21 cellular contexts compared by ENCODE assay signal in the genomic region with DNA sequence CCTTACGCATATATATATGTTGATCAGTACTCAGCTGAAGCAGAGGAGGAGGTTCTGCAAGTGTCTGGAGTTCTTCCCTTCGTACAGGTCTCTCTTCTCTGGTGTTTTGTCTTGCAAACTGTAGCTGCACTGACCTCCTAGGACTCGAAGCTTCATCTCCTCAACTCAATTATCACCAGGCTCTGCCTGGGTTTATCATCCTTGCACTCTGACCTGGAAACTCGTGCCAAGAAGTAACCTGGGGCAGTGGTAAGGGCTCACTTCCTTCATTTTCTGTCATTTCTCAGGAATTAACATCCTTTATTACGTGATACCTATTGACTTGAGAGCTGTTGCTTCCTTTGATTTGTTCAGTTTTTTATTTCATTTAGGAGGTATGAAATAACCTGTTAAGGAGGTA. TPM values are rescaled to one million over a fixed set of nuclear protein-coding genes. Genes with fewer than 3 reads are reported as not detected.
DNase-seq lines count a peak whose midpoint lies in the region; ATAC-seq, FAIRE-seq and TF ChIP-seq lines count a peak whose summit lies in the region.
"Had no signal": no experiment of that assay in that cellular context is flagged by ENCODE, and none has a peak within 500 bp of the region (broad histone marks: within the 10 kb centered on the region; RNA-seq: fewer than 3 reads in every experiment).

No MANE protein-coding gene starts in this region.

- POLR2A ChIA-PET in A549 (lab: Yijun Ruan, JAX) = no interaction called here
- POLR2A ChIA-PET in H1 (lab: Charles Lee; ENCODE audit: partially characterized antibody) = no interaction called here

- H2AFZ ChIP-seq in H1 (ENCODE audit: low read length) = peak overlapping the region; percentile 14; the same call in 1 of the 2 replicates

- H3K23me2 ChIP-seq in H1 (ENCODE audit: low read depth, low read length) = no peaks in the 10 kb centered on the region

- no peaks in the 10 kb centered on the region for H3K79me2 ChIP-seq in H1 (ENCODE audit: control insufficient read depth in 1 of 2, insufficient read depth in 2 of 2, low read length in 2 of 2)

- FAIRE-seq in A549 (lab: Jason Lieb, UNC) = peak; percentile 83
- FAIRE-seq in H1 (lab: Jason Lieb, UNC) = no peak
- FAIRE-seq in small intestine (lab: Jason Lieb, UNC) = no peak
- FAIRE-seq: GM12891, GM18507 had no signal

- H2BK120ac ChIP-seq in H1 (replicated peaks; ENCODE audit: low read depth, low read length) = no peak overlapping the region

- no peak overlapping the region for H3K56ac ChIP-seq in H1 (replicated peaks; ENCODE audit: insufficient read length, low read depth, low read length)

- ATAC-seq in A549 (no peak), GM21390 (IDR thresholded peaks at IDR 0.05; ENCODE audit: unreplicated experiment) (no peak)
- ATAC-seq: HCT116 had no signal

- TF ChIP-seq EP300 in A549 (IDR thresholded peaks at IDR 0.05) (no peak), H1 (IDR thresholded peaks at IDR 0.05; ENCODE audit: borderline replicate concordance in 1 of 2, low read depth in 2 of 2, low read length in 2 of 2) (no peak), sigmoid colon (IDR thresholded peaks at IDR 0.05) (no peak)

- H4K5ac ChIP-seq in H1 (ENCODE audit: insufficient read length, low read depth, low read length) = no peak overlapping the region

- H3K79me1 ChIP-seq in H1 (ENCODE audit: low read depth, low read length) = no peaks in the 10 kb centered on the region

- no peaks in the 10 kb centered on the region; the same call in 2 of the 3 replicates for H3K9me3 ChIP-seq in A549
- no peaks in the 10 kb centered on the region for H3K9me3 ChIP-seq in H1 (ENCODE audit: insufficient read depth in 2 of 2, low read depth in 1 of 2, low read length in 1 of 2)
- no peaks in the 10 kb centered on the region for H3K9me3 ChIP-seq in small intestine (ENCODE audit: control insufficient read depth, low read depth)
- no peaks in the 10 kb centered on the region for H3K9me3 ChIP-seq in sigmoid colon

- intact Hi-C loops in sigmoid colon (cut with DNase I) = no loop called here

- CTCF ChIA-PET in A549 (lab: Yijun Ruan, JAX) = interaction anchor here (0.8 to 1.5 kb wide), 3 partner anchors 10 to 32 kb away, joined by 3 to 4 read pairs (median 3); no protein-coding TSS in a partner anchor
- CTCF ChIA-PET in H1 (lab: Charles Lee; ENCODE audit: partially characterized antibody) = interaction anchor here (1.1 kb wide), 1 partner anchor 70 kb away, joined by 4 read pairs; no protein-coding TSS in a partner anchor

- H3K9ac ChIP-seq in H1 (replicated peaks in 1 of 4; ENCODE audit: extremely low read depth in 1 of 4, low read depth in 3 of 4, low read length in 3 of 4) = no peak overlapping the region

- no peak overlapping the region for H2BK15ac ChIP-seq in H1 (ENCODE audit: low read length)

- WGBS in A549 (ENCODE audit: missing lambda C conversion rate) = 41% methylated on average over 5 of the region's 5 CpGs
- WGBS in H1 (ENCODE audit: extremely low coverage in 1 of 2, insufficient coverage in 1 of 2, insufficient read length in 1 of 2, insufficient replicate concordance in 2 of 2, low coverage in 1 of 2, low lambda C conversion rate in 2 of 2, missing lambda C conversion rate in 1 of 2), 2 experiments = 67% methylated on average over 5 of the region's 5 CpGs; no CpG with 5 or more reads in 1 of the 2 experiments
- 27 to 52% (median 36%) methylated on average over 5 of the region's 5 CpGs for WGBS in small intestine, 3 donors
- WGBS in sigmoid colon, 2 donors = 52 to 68% methylated on average over 5 of the region's 5 CpGs

- DNase-seq in A549 (ENCODE audit: low read depth in 1 of 2, low spot score in 1 of 2) (no peak), ELF-1 (ENCODE audit: low read depth, low spot score) (peak; percentile 3), H1 (ENCODE audit: low read depth in 1 of 2, low spot score in 2 of 2) (no peak), small intestine (peak; percentile 77), sigmoid colon (no peak), GM03348 (ENCODE audit: low spot score) (no peak)
- DNase-seq: 8988T; C1 segment of cervical spinal cord; CD4-positive, alpha-beta memory T cell; COR-L47; DMS153; DND-41; GDM1; H9 had no signal

- H3K4me3 ChIP-seq in A549 = no peak overlapping the region
- H3K4me3 ChIP-seq in H1 (ENCODE audit: extremely low read depth in 1 of 4, insufficient read depth in 2 of 4, low read depth in 3 of 4, low read length in 4 of 4) = no peak overlapping the region
- H3K4me3 ChIP-seq in small intestine (ENCODE audit: low read depth in 1 of 2, low read length in 2 of 2) = no peak overlapping the region
- no peak overlapping the region for H3K4me3 ChIP-seq in sigmoid colon

- H3K36me3 ChIP-seq in H1 (ENCODE audit: control insufficient read depth in 2 of 4, insufficient read depth in 4 of 4, low read length in 3 of 4) (no peaks in the 10 kb centered on the region), small intestine (ENCODE audit: control insufficient read depth in 2 of 2, insufficient read depth in 2 of 2, low read length in 2 of 2) (no peaks in the 10 kb centered on the region), sigmoid colon (no peaks in the 10 kb centered on the region)

- no peak overlapping the region for H2BK12ac ChIP-seq in H1 (ENCODE audit: low read depth, low read length)

- H4K91ac ChIP-seq in H1 (replicated peaks; ENCODE audit: insufficient read length, low read length) = no peak overlapping the region

- no peaks in the 10 kb centered on the region for H3K27me3 ChIP-seq in H1 (replicated peaks in 1 of 4; ENCODE audit: control insufficient read depth in 3 of 4, extremely low read depth in 1 of 4, insufficient read depth in 3 of 4, low read length in 3 of 4)
- no peaks in the 10 kb centered on the region for H3K27me3 ChIP-seq in small intestine (ENCODE audit: control insufficient read depth in 2 of 2, insufficient read depth in 2 of 2, low read length in 2 of 2)
- H3K27me3 ChIP-seq in sigmoid colon = no peaks in the 10 kb centered on the region

- H4K20me1 ChIP-seq in H1 (replicated peaks in 1 of 2; ENCODE audit: control insufficient read depth in 1 of 2, insufficient read depth in 2 of 2, low read length in 2 of 2) = no peaks in the 10 kb centered on the region

- H2BK5ac ChIP-seq in H1 (ENCODE audit: low read depth, low read length) = no peak overlapping the region

- H3K18ac ChIP-seq in H1 (ENCODE audit: extremely low read depth, low read length) = no peak overlapping the region

- no peak overlapping the region for H3K4ac ChIP-seq in H1 (replicated peaks; ENCODE audit: insufficient read length, low read depth, low read length)

- TF ChIP-seq CTCF in A549 (IDR thresholded peaks at IDR 0.05) (no peak), H1 (IDR thresholded peaks at IDR 0.05; ENCODE audit: control extremely low read depth in 1 of 3, insufficient read depth in 1 of 3, low read depth in 1 of 3, low read length in 3 of 3) (no peak), sigmoid colon (IDR thresholded peaks at IDR 0.05) (no peak)

- no peak for TF ChIP-seq RAD21 in A549 (conservative IDR thresholded peaks at IDR 0.05 in 1 of 2, IDR thresholded peaks at IDR 0.05 in 1 of 2)
- no peak for TF ChIP-seq RAD21 in H1 (IDR thresholded peaks at IDR 0.05 in 1 of 2, conservative IDR thresholded peaks at IDR 0.05 in 1 of 2; ENCODE audit: low read depth in 2 of 2, low read length in 2 of 2)

- H4K8ac ChIP-seq in H1 (ENCODE audit: extremely low read depth, insufficient read depth, low read length) = no peak overlapping the region

- no peak overlapping the region for H2BK20ac ChIP-seq in H1 (ENCODE audit: low read length)

- H3K14ac ChIP-seq in H1 (ENCODE audit: insufficient read length) = no peak overlapping the region

- H3K4me2 ChIP-seq in A549 (no peak overlapping the region), H1 (ENCODE audit: insufficient read depth in 1 of 2, low read depth in 2 of 2, low read length in 2 of 2) (no peak overlapping the region)

- H3K4me1 ChIP-seq in A549 (no peaks in the 10 kb centered on the region), H1 (replicated peaks in 1 of 4; ENCODE audit: control insufficient read depth in 3 of 4, insufficient read depth in 4 of 4, low read length in 3 of 4) (peaks cover 0 to 5% (median under 1%) of the 10 kb centered on the region in 4 experiments; a peak in 3 of 7 replicates), small intestine (ENCODE audit: control insufficient read depth in 2 of 2, insufficient read depth in 1 of 2, low read depth in 1 of 2, low read length in 1 of 2) (peaks cover 0 to 2% of the 10 kb centered on the region in 2 donors), sigmoid colon (no peaks in the 10 kb centered on the region)

- TF ChIP-seq POLR2A in A549 (IDR thresholded peaks at IDR 0.05; ENCODE audit: low read length) = no peak
- TF ChIP-seq POLR2A in H1 (IDR thresholded peaks at IDR 0.05; ENCODE audit: control extremely low read depth in 1 of 2, low read depth in 2 of 2, low read length in 2 of 2) = no peak
- no peak for TF ChIP-seq POLR2A in sigmoid colon (IDR thresholded peaks at IDR 0.05)

- H2AK5ac ChIP-seq in H1 (ENCODE audit: low read depth, low read length) = no peak overlapping the region

- H3K23ac ChIP-seq in H1 (ENCODE audit: insufficient read length) = no peak overlapping the region

- no peak overlapping the region for H3K27ac ChIP-seq in A549
- H3K27ac ChIP-seq in H1 (ENCODE audit: low read depth, low read length) = no peak overlapping the region
- peak overlapping the region in 1 of 2 donors; percentile 5 for H3K27ac ChIP-seq in small intestine (ENCODE audit: low read depth in 1 of 2, low read length in 1 of 2)
- no peak overlapping the region for H3K27ac ChIP-seq in sigmoid colon

TF ChIP-seq in H1, 55 proteins besides CTCF, POLR2A, EP300 and RAD21 (continues in another document):
- TF ChIP-seq SUZ12 (IDR thresholded peaks at IDR 0.05; ENCODE audit: low read length) (no peak), KDM5A (IDR thresholded peaks at IDR 0.05; ENCODE audit: low read length) (no peak), SIN3A (conservative IDR thresholded peaks at IDR 0.05 in 1 of 2, IDR thresholded peaks at IDR 0.05 in 1 of 2; ENCODE audit: low read depth in 1 of 2, low read length in 2 of 2) (no peak)

RNA-seq across cellular contexts. Expression of a gene that starts 14.4 kb away (rescaled TPM):
- polyA plus RNA-seq in A549 (2011; rRNA removed) (not detected in 2 replicates), A549 (2017; fragmentation: RNase III; extraction: RNeasy Plus Mini Kit Qiagen cat#74134 plus additional on column Dnase treatment) (not detected in 3 replicates), H1 (2011; rRNA removed) (0.12 TPM in 1 of 2 replicates, not detected in the other), small intestine (not detected), sigmoid colon (not detected)
- not detected in 2 replicates for polyA plus RNA-seq in A549 (2012; cell fraction: cytosol; rRNA removed)
- not detected in 2 replicates for polyA plus RNA-seq in A549 (2012; cell fraction: nucleus; rRNA removed)
- polyA minus RNA-seq in A549 (2011; rRNA and poly(A)+ RNA removed) = not detected in 2 replicates
- not detected in 2 replicates for total RNA-seq in H1 (2021; fragmentation: NEBNext Ultra II Directional; extraction: Animal tissue kit (Norgen Biotek cat#: 25700))
- polyA plus RNA-seq in H1 (2011; cell fraction: cytosol; rRNA removed) = 0.10 TPM
- not detected for polyA plus RNA-seq in H1 (2011; cell fraction: nucleus; rRNA removed)
- polyA plus RNA-seq in H1 (2012, experiment 1 of 2) = not detected in 4 replicates
- polyA plus RNA-seq in H1 (2012, experiment 2 of 2) = not detected
- polyA plus RNA-seq in H1 (2013, experiment 1 of 2) = not detected
- polyA plus RNA-seq in H1 (2013, experiment 2 of 2) = not detected
- polyA minus RNA-seq in H1 (2011; rRNA and poly(A)+ RNA removed) = not detected in 2 replicates
- polyA minus RNA-seq in H1 (2011; cell fraction: cytosol; rRNA and poly(A)+ RNA removed) = not detected
- not detected for polyA minus RNA-seq in H1 (2011; cell fraction: nucleus; rRNA and poly(A)+ RNA removed)
- total RNA-seq in sigmoid colon = not detected
- total RNA-seq: A673; CD4-positive, alpha-beta memory T cell; H4; H9 had no signal
- polyA plus RNA-seq: BJ; CD4-positive, alpha-beta memory T cell had no signal

Comparison
In these comparisons a context has a peak if more than half of its experiments do, and no peak if none do; other contexts are left out.
1. DNase-seq: peak in ELF-1 (single experiment) and small intestine (single experiment); none in A549 (0 of 2), H1 (0 of 2), sigmoid colon (single experiment) and GM03348 (single experiment).